In genomic region chr17:22704674-22705073, GRCh38 we compare ENCODE assay signal across 17 cellular contexts.
A peak's percentile ranks its signal among the peaks of the same experiment; 100 is the strongest.
DNase-seq lines count a peak whose midpoint lies in the region; ATAC-seq and TF ChIP-seq lines count a peak whose summit lies in the region.
"Had no signal": no experiment of that assay in that cellular context is flagged by ENCODE, and none has a peak within 500 bp of the region (broad histone marks: within the 10 kb centered on the region; RNA-seq: fewer than 3 reads in every experiment).

No MANE protein-coding gene starts in this region.

- ATAC-seq in GM19395 (IDR thresholded peaks at IDR 0.05; ENCODE audit: unreplicated experiment) (no peak), omental fat pad (ENCODE audit: low FRiP score) (no peak)

- DNase-seq in DMS114 treated with DMSO at 0.1 percent for 48 hours (lab: John Stamatoyannopoulos, UW; ENCODE audit: unreplicated experiment) (peak; percentile 0), Kasumi-1 (lab: John Stamatoyannopoulos, UW) (peak; percentile 0 to 4), RPMI8226 (peak; percentile 10), A172 (ENCODE audit: low spot score) (no peak), omental fat pad (ENCODE audit: low spot score) (no peak)
- DNase-seq: DMS 273 treated with DMSO at 0.1 percent for 48 hours, GF-D8, GOT3, MG63, NCI-H1092, NCI-H1436 treated with DMSO at 0.1 percent for 48 hours, NCI-H2029, NCI-H446 treated with DMSO at 0.1 percent for 48 hours, NCI-H69 had no signal

- TF ChIP-seq CTCF in 22Rv1 (IDR thresholded peaks at IDR 0.05) (peak; percentile 11), omental fat pad (IDR thresholded peaks at IDR 0.05) (no peak)

- no peak overlapping the region for H3K27ac ChIP-seq in 22Rv1
- H3K27ac ChIP-seq: KMS-11 had no signal

Comparison
In these comparisons a context has a peak if more than half of its experiments do, and no peak if none do; other contexts are left out.
1. DNase-seq: peak in DMS114 treated with DMSO at 0.1 percent for 48 hours (single experiment), Kasumi-1 (2 of 2) and RPMI8226 (single experiment); none in A172 (single experiment) and omental fat pad (single experiment).